Comparison of ENCODE assay signal across 1 cellular context in genomic region chr18:31103423-31103822, GRCh38.
TF ChIP-seq lines count a peak whose summit lies in the region.

No MANE protein-coding gene starts in this region.

TF ChIP-seq in GM12878, 131 proteins besides CTCF, POLR2A, EP300 and RAD21:
- no peak for TF ChIP-seq CBX5 (IDR thresholded peaks at IDR 0.05; ENCODE audit: low read depth)
- TF ChIP-seq TCF7 (IDR thresholded peaks at IDR 0.05; ENCODE audit: borderline replicate concordance) = no peak
- TF ChIP-seq NRF1 (conservative IDR thresholded peaks at IDR 0.05; ENCODE audit: low read depth, low read length) = no peak
